ENCODE assay signal across 1 cellular context in genomic region chr9:136799079-136799853, GRCh38.
TF ChIP-seq lines count a peak whose summit lies in the region.

No MANE protein-coding gene starts in this region.

TF ChIP-seq in A549, 52 proteins besides CTCF, POLR2A, EP300 and RAD21 (continued from another document):
- no peak for TF ChIP-seq PBX3 (IDR thresholded peaks at IDR 0.05)
- TF ChIP-seq, protein P1, sequence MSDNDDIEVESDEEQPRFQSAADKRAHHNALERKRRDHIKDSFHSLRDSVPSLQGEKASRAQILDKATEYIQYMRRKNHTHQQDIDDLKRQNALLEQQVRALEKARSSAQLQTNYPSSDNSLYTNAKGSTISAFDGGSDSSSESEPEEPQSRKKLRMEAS (IDR thresholded peaks at IDR 0.05) = no peak; the same call in 1 of the 2 replicates
